ENCODE assay signal across 22 cellular contexts in genomic region chr5:32127759-32128158, GRCh38. TPM values are rescaled to one million over a fixed set of nuclear protein-coding genes. Genes with fewer than 3 reads are reported as not detected.
DNase-seq lines count a peak whose midpoint lies in the region; TF ChIP-seq lines count a peak whose summit lies in the region.
"Had no signal": no experiment of that assay in that cellular context is flagged by ENCODE, and none has a peak within 500 bp of the region (broad histone marks: within the 10 kb centered on the region; RNA-seq: fewer than 3 reads in every experiment).

No MANE protein-coding gene starts in this region.

- H4K20me1 ChIP-seq in osteoblast (ENCODE audit: insufficient read depth, low read length) = peaks cover 23% of the 10 kb centered on the region

- H3K9me3 ChIP-seq in HUES64 (ENCODE audit: insufficient read depth, low read depth, low read length) = no peaks in the 10 kb centered on the region
- H3K9me3 ChIP-seq in endodermal cell (ENCODE audit: control insufficient read depth, low read length) = no peaks in the 10 kb centered on the region
- H3K9me3 ChIP-seq in muscle layer of colon (ENCODE audit: low read length) = no peaks in the 10 kb centered on the region
- no peaks in the 10 kb centered on the region for H3K9me3 ChIP-seq in osteoblast (ENCODE audit: low read depth, low read length)
- H3K9me3 ChIP-seq: esophagus squamous epithelium, gastrocnemius medialis, HAP-1, SJSA1, testis, vagina had no signal

- peaks cover 10% of the 10 kb centered on the region for H3K4me1 Mint-ChIP-seq in endodermal cell

- no peak overlapping the region for H3K9ac ChIP-seq in HUES64 (ENCODE audit: low read depth, low read length)
- H3K9ac ChIP-seq in endodermal cell (ENCODE audit: extremely low read depth, low read length, poor library complexity, severe bottlenecking) = no peak overlapping the region
- no peak overlapping the region for H3K9ac ChIP-seq in muscle layer of colon (ENCODE audit: low read length)
- H3K9ac ChIP-seq: parathyroid adenoma had no signal

- WGBS in HUES64 = 83% methylated on average over 3 of the region's 3 CpGs
- 83 to 91% methylated on average over 3 of the region's 3 CpGs for WGBS in endodermal cell (ENCODE audit: insufficient coverage in 1 of 2, insufficient read length in 1 of 2), 2 experiments

- H3K27me3 ChIP-seq in HUES64 (ENCODE audit: insufficient read depth, low read length) = no peaks in the 10 kb centered on the region
- no peaks in the 10 kb centered on the region for H3K27me3 ChIP-seq in endodermal cell (ENCODE audit: control insufficient read depth, insufficient read depth, low read length, poor library complexity, severe bottlenecking)
- no peaks in the 10 kb centered on the region for H3K27me3 ChIP-seq in muscle layer of colon (ENCODE audit: control insufficient read depth in 1 of 2, insufficient read depth in 2 of 2, low read length in 2 of 2)
- no peaks in the 10 kb centered on the region for H3K27me3 ChIP-seq in osteoblast (ENCODE audit: insufficient read depth, low read length)
- H3K27me3 ChIP-seq: esophagus squamous epithelium, gastrocnemius medialis, SJSA1, testis, vagina had no signal

- no peaks in the 10 kb centered on the region for H3K27me3 Mint-ChIP-seq in endodermal cell (ENCODE audit: insufficient read depth)
- H3K27me3 Mint-ChIP-seq: naive B cell had no signal

- H3K36me3 Mint-ChIP-seq in endodermal cell (ENCODE audit: low read depth) = peaks cover 46% of the 10 kb centered on the region

- no peak overlapping the region for H3K4me2 ChIP-seq in osteoblast (ENCODE audit: insufficient read depth, low read length)

- TF ChIP-seq CTCF in C4-2B (conservative IDR thresholded peaks at IDR 0.05) (no peak), endodermal cell (conservative IDR thresholded peaks at IDR 0.05) (no peak), osteoblast (IDR thresholded peaks at IDR 0.05; ENCODE audit: extremely low read depth, low read depth, low read length) (no peak)

- H3K4me1 ChIP-seq in HUES64 (ENCODE audit: insufficient read depth, low read length) = peaks cover 13% of the 10 kb centered on the region; the same call in 1 of the 2 replicates
- H3K4me1 ChIP-seq in endodermal cell (ENCODE audit: control insufficient read depth, insufficient read depth, low read length) = no peaks in the 10 kb centered on the region
- peaks cover 33% of the 10 kb centered on the region for H3K4me1 ChIP-seq in muscle layer of colon (ENCODE audit: insufficient read depth, low read length)
- H3K4me1 ChIP-seq in osteoblast (ENCODE audit: insufficient read depth, low read length) = no peaks in the 10 kb centered on the region
- H3K4me1 ChIP-seq: HAP-1, parathyroid adenoma, SJSA1 had no signal

- DNase-seq in endodermal cell = peak; percentile 53
- no peak for DNase-seq in osteoblast (ENCODE audit: insufficient read length, low spot score, missing footprints)
- DNase-seq in caudate nucleus (lab: John Stamatoyannopoulos, UW) = no peak
- no peak for DNase-seq in NCI-H82 (lab: John Stamatoyannopoulos, UW)
- no peak for DNase-seq in activated naive CD4-positive, alpha-beta T cell (lab: John Stamatoyannopoulos, UW)
- DNase-seq: effector memory CD4-positive, alpha-beta T cell; esophagus squamous epithelium; gastrocnemius medialis; KG1; kidney glomerular epithelial cell; naive B cell; NCI-H146; NCI-H524; testis had no signal

- H3K36me3 ChIP-seq in HUES64 (ENCODE audit: insufficient read depth, low read length) (peaks cover 73% of the 10 kb centered on the region), endodermal cell (ENCODE audit: control insufficient read depth, insufficient read depth, low read length) (peaks cover 91% of the 10 kb centered on the region), muscle layer of colon (ENCODE audit: insufficient read depth, low read length) (peaks cover 7% of the 10 kb centered on the region), osteoblast (ENCODE audit: insufficient read depth, low read length) (peaks cover 36% of the 10 kb centered on the region)

- H3K4me3 ChIP-seq in HUES64 (ENCODE audit: low read length) (no peak overlapping the region), endodermal cell (ENCODE audit: low read length) (no peak overlapping the region), muscle layer of colon (ENCODE audit: low read depth in 1 of 2, low read length in 2 of 2) (no peak overlapping the region), osteoblast (ENCODE audit: insufficient read depth, low read length) (no peak overlapping the region)
- H3K4me3 ChIP-seq: esophagus squamous epithelium, gastrocnemius medialis, HAP-1, SJSA1, testis, vagina had no signal

- peak overlapping the region; percentile 71; the same call in 1 of the 2 replicates for H3K27ac ChIP-seq in C4-2B
- peak overlapping the region; percentile 21; the same call in 1 of the 2 replicates for H3K27ac ChIP-seq in HUES64 (ENCODE audit: low read depth, low read length)
- H3K27ac ChIP-seq in endodermal cell (ENCODE audit: low read depth, low read length) = no peak overlapping the region
- H3K27ac ChIP-seq in muscle layer of colon (ENCODE audit: low read depth, low read length) = peak overlapping the region; percentile 10
- H3K27ac ChIP-seq in osteoblast (ENCODE audit: low read depth, low read length) = no peak overlapping the region
- H3K27ac ChIP-seq in caudate nucleus (ENCODE audit: low read depth, low read length) = no peak overlapping the region
- H3K27ac ChIP-seq: esophagus squamous epithelium, gastrocnemius medialis, parathyroid adenoma, SJSA1, testis, vagina had no signal

- no peak overlapping the region for H2AFZ ChIP-seq in osteoblast (ENCODE audit: low read length)
- H2AFZ ChIP-seq: parathyroid adenoma had no signal

- no peak overlapping the region for H3K4me3 Mint-ChIP-seq in endodermal cell
- H3K4me3 Mint-ChIP-seq: CD14-positive monocyte, naive B cell had no signal

- no peaks in the 10 kb centered on the region for H3K9me3 Mint-ChIP-seq in endodermal cell
- H3K9me3 Mint-ChIP-seq: CD14-positive monocyte, naive B cell had no signal

- H3K79me2 ChIP-seq in osteoblast (ENCODE audit: insufficient read depth, low read length) = peaks cover 93% of the 10 kb centered on the region

- peak overlapping the region; percentile 73 for H3K27ac Mint-ChIP-seq in endodermal cell

RNA-seq across cellular contexts. Expression of gene GOLPH3, which starts 46.4 kb away (rescaled TPM):
- 70.5 TPM for polyA plus RNA-seq in HUES64 (2013, experiment 1 of 2)
- 67.3 TPM for polyA plus RNA-seq in HUES64 (2013, experiment 2 of 2)
- total RNA-seq in endodermal cell = 10 to 100 TPM; 89.4 to 90.7 TPM
- 68.2 TPM for polyA plus RNA-seq in endodermal cell (2013, experiment 1 of 2)
- polyA plus RNA-seq in endodermal cell (2013, experiment 2 of 2) = 64.9 TPM
- total RNA-seq in osteoblast = 83.2 and 88.7 TPM in 2 replicates

Comparison
In these comparisons a context has a peak if more than half of its experiments do, and no peak if none do; other contexts are left out.
1. H3K27ac ChIP-seq: peak in C4-2B (single experiment), HUES64 (single experiment) and muscle layer of colon (single experiment); none in endodermal cell (single experiment), osteoblast (single experiment) and caudate nucleus (single experiment).